In the genomic region with DNA sequence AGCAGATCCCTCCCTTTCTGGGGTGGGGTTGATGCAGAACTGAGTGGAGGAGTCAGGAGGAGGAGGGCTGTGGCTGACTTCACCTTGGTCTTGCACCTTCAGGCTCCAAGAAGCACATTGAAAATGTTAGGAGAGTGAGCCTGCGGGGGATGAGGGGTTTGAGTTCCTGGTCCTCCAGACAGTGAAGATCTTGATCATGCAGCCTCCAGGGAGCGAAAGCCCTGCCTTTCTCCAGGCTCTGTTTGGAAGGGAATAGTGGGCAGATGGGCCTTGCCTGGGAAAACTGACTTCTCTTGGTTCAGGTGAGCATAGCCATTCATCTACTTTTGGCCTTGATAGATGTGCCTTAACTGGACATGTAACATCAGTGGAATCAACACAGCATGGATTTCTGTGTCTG, we compare ENCODE assay signal across 16 cellular contexts.
A peak's percentile ranks its signal among the peaks of the same experiment; 100 is the strongest.
DNase-seq lines count a peak whose midpoint lies in the region; ATAC-seq and TF ChIP-seq lines count a peak whose summit lies in the region.
"Had no signal": no experiment of that assay in that cellular context is flagged by ENCODE, and none has a peak within 500 bp of the region (broad histone marks: within the 10 kb centered on the region; RNA-seq: fewer than 3 reads in every experiment).

No MANE protein-coding gene starts in this region.

- H3K36me3 ChIP-seq in lung (ENCODE audit: control insufficient read depth in 2 of 2, insufficient read depth in 2 of 2, low read length in 2 of 2), result no peaks in the 10 kb centered on the region
- H3K36me3 ChIP-seq in sigmoid colon, result no peaks in the 10 kb centered on the region
- H3K36me3 ChIP-seq: BLaER1 had no signal

- no peak overlapping the region for H3K27ac ChIP-seq in coronary artery
- H3K27ac ChIP-seq in lung (ENCODE audit: low read depth in 1 of 2, low read length in 1 of 2), result no peak overlapping the region
- no peak overlapping the region for H3K27ac ChIP-seq in sigmoid colon
- H3K27ac ChIP-seq: BLaER1, GM23248 had no signal

- WGBS in lung, 2 donors, result 90 to 91% methylated on average over 2 of the region's 2 CpGs
- WGBS in sigmoid colon, 2 donors, result 87 to 93% methylated on average over 2 of the region's 2 CpGs

- TF ChIP-seq CTCF in coronary artery (IDR thresholded peaks at IDR 0.05) (no peak), lung (IDR thresholded peaks at IDR 0.05; ENCODE audit: control extremely low read depth, extremely low read depth) (no peak), sigmoid colon (IDR thresholded peaks at IDR 0.05) (no peak)

- DNase-seq in D341Med (ENCODE audit: low spot score) (peak; percentile 8), coronary artery (ENCODE audit: low spot score) (peak; percentile 62), lung (ENCODE audit: low spot score) (peak; percentile 10), sigmoid colon (peak; percentile 29), NCI-H2171 treated with DMSO at 0.1 percent for 48 hours (lab: John Stamatoyannopoulos, UW) (no peak), amygdala (lab: John Stamatoyannopoulos, UW) (no peak)
- DNase-seq: 8988T; CD4-positive, alpha-beta memory T cell; DMS79 treated with DMSO at 0.1 percent for 48 hours; EL; GM23248; HCEC 1CT had no signal

- peaks cover 0 to 7% of the 10 kb centered on the region in 2 donors for H3K9me3 ChIP-seq in lung (ENCODE audit: control insufficient read depth in 2 of 2, insufficient read depth in 1 of 2, low read length in 1 of 2)
- no peaks in the 10 kb centered on the region for H3K9me3 ChIP-seq in sigmoid colon
- H3K9me3 ChIP-seq: BLaER1 had no signal

- intact Hi-C loops in sigmoid colon (cut with DNase I), result no loop called here

- H3K4me1 ChIP-seq in lung (ENCODE audit: control insufficient read depth in 2 of 2, insufficient read depth in 2 of 2, low read length in 2 of 2), result no peaks in the 10 kb centered on the region
- no peaks in the 10 kb centered on the region for H3K4me1 ChIP-seq in sigmoid colon
- H3K4me1 ChIP-seq: BLaER1 had no signal

- TF ChIP-seq POLR2A in sigmoid colon (IDR thresholded peaks at IDR 0.05), result no peak

- TF ChIP-seq EP300 in sigmoid colon (IDR thresholded peaks at IDR 0.05), result no peak

- H3K27me3 ChIP-seq in lung (ENCODE audit: control insufficient read depth, insufficient read depth) (no peaks in the 10 kb centered on the region), sigmoid colon (no peaks in the 10 kb centered on the region)
- H3K27me3 ChIP-seq: BLaER1 had no signal

- ATAC-seq in lung (ENCODE audit: insufficient read depth, low FRiP score) (no peak), HG03097 (IDR thresholded peaks at IDR 0.05; ENCODE audit: low FRiP score, unreplicated experiment) (no peak), GM21825 (IDR thresholded peaks at IDR 0.05; ENCODE audit: unreplicated experiment) (no peak)
- ATAC-seq: GM12878 had no signal

- H3K4me3 ChIP-seq in coronary artery (no peak overlapping the region), lung (no peak overlapping the region), sigmoid colon (no peak overlapping the region)
- H3K4me3 ChIP-seq: BLaER1, GM12878, GM23248 had no signal

Comparison
In these comparisons a context has a peak if more than half of its experiments do, and no peak if none do; other contexts are left out.
1. DNase-seq: peak in D341Med (single experiment), coronary artery (single experiment), lung (single experiment) and sigmoid colon (single experiment); none in NCI-H2171 treated with DMSO at 0.1 percent for 48 hours (single experiment) and amygdala (0 of 56).